In genomic region chr4:83356899-83357661, GRCh38 we compare ENCODE assay signal across 7 cellular contexts. TPM values are rescaled to one million over a fixed set of nuclear protein-coding genes. Genes with fewer than 3 reads are reported as not detected.
DNase-seq lines count a peak whose midpoint lies in the region; ATAC-seq and TF ChIP-seq lines count a peak whose summit lies in the region.

No MANE protein-coding gene starts in this region.

- no peaks in the 10 kb centered on the region for H3K9me3 ChIP-seq in colonic mucosa

- intact Hi-C loops in colonic mucosa (cut with DNase I) = no loop called here

- peak; percentile 34 to 36 for DNase-seq in activated T-cell treated with anti-CD3 and anti-CD28 coated beads, Interleukin-2, amount 50 U/mL, for 48 hours
- DNase-seq in kidney glomerular epithelial cell (lab: John Stamatoyannopoulos, UW) (peak; percentile 79), colonic mucosa (no peak), iPS-NIHi11 (ENCODE audit: low spot score) (no peak)

- H3K27ac ChIP-seq in colonic mucosa = no peak overlapping the region

- H3K4me3 ChIP-seq in colonic mucosa = no peak overlapping the region

- no peaks in the 10 kb centered on the region for H3K4me1 ChIP-seq in colonic mucosa

- H3K27me3 ChIP-seq in colonic mucosa = no peaks in the 10 kb centered on the region

- no peaks in the 10 kb centered on the region for H3K36me3 ChIP-seq in colonic mucosa

- no peak for TF ChIP-seq CTCF in colonic mucosa (IDR thresholded peaks at IDR 0.05)

- ATAC-seq in GM18870 (IDR thresholded peaks at IDR 0.05; ENCODE audit: unreplicated experiment) = peak; percentile 78
- ATAC-seq in HG02885 (IDR thresholded peaks at IDR 0.05; ENCODE audit: poor library complexity, unreplicated experiment) = peak; percentile 78
- ATAC-seq in GM19023 (IDR thresholded peaks at IDR 0.05; ENCODE audit: unreplicated experiment) = no peak

- H3K9ac ChIP-seq in colonic mucosa (ENCODE audit: low read depth in 2 of 2, low read length in 2 of 2) = no peak overlapping the region

RNA-seq across cellular contexts. Expression of gene HPSE, which starts 22.4 kb away (rescaled TPM):
- total RNA-seq in colonic mucosa = 10 to 100 TPM; 11.7 to 16.7 TPM

Comparison
In these comparisons a context has a peak if more than half of its experiments do, and no peak if none do; other contexts are left out.
1. DNase-seq: peak in activated T-cell treated with anti-CD3 and anti-CD28 coated beads, Interleukin-2, amount 50 U/mL, for 48 hours (2 of 2) and kidney glomerular epithelial cell (single experiment); none in colonic mucosa (single experiment) and iPS-NIHi11 (single experiment).